8 cellular contexts compared by ENCODE assay signal in the genomic region with DNA sequence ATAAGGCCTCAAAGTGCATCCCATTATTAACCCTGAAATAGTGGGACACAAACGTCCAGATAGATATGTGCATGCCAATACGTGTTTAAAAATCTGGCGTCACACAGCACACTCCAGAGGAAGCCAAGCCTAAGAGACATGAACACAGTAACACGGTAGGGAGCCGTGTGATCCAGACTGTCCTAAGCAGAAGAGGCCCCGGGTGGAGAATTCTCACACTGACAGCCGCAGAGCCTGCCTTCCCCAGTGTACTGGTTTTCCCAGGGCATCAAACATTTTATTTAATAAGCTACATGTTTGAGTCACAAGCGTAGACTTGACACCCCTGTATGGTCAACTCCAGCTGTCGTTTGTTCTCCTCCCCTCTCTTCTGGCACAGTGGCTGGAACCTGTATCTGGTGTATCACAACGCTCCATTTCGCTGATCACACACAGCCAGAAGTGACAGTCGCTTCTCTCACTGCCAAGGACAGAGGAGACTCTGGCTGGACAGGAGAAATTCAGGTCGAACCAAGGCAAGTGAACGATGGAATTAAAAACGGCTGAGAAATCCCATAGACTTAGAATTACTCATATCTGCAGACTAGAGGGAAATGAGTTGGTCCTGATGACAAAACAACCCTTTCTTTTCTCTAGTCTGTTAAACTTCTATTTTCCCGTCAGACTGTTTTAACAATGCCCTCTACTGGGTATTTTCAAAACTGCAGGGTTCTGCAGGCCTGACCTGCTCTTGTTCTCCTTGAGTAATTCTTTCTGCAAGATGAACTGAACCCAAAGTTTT.
DNase-seq lines count a peak whose midpoint lies in the region; TF ChIP-seq lines count a peak whose summit lies in the region.

No MANE protein-coding gene starts in this region.

- intact Hi-C loops in MCF 10A (cut with micrococcal nuclease) = loop anchor here (1.0 to 10.0 kb wide), 4 partner anchors 128 to 571 kb away; a partner anchor contains a TSS
- intact Hi-C loops in testis (cut with DNase I; ENCODE audit: low total_unique reads) = no loop called here
- intact Hi-C loops in posterior vena cava (cut with DNase I) = no loop called here

- CTCF ChIA-PET in MCF 10A (lab: Yijun Ruan, JAX) = interaction anchor here (0.6 to 2.4 kb wide), 13 partner anchors 12 to 1139 kb away, joined by 3 to 9 read pairs (median 3); no protein-coding TSS in a partner anchor

- DNase-seq in AG09319 (ENCODE audit: extremely low read depth, low read depth) = no peak
- peak; percentile 73 for DNase-seq in G401 (ENCODE audit: low spot score)
- peak; percentile 8 for DNase-seq in NCI-H226
- peak; percentile 61 for DNase-seq in MCF 10A (ENCODE audit: unreplicated experiment)
- peak; percentile 38 for DNase-seq in iris pigment epithelial cell (ENCODE audit: low read depth)
- peak; percentile 65 for DNase-seq in testis
- no peak for DNase-seq in activated gamma-delta T cell (lab: John Stamatoyannopoulos, UW)
- DNase-seq in posterior vena cava (ENCODE audit: low spot score) = no peak

- H3K4me3 ChIP-seq in testis = peak overlapping the region in 1 of 2 donors; percentile 29

- BruUV-seq in MCF 10A (replicated peaks; lab: Mats Ljungman, UMichigan) = no TSS peak

- no peak overlapping the region for H3K27ac Mint-ChIP-seq in MCF 10A (ENCODE audit: low read depth, unreplicated experiment)

- TF ChIP-seq CTCF in AG09319 (IDR thresholded peaks at IDR 0.05; ENCODE audit: low read depth, low read length) = peak; percentile 35
- TF ChIP-seq CTCF in MCF 10A (IDR thresholded peaks at IDR 0.05; ENCODE audit: unreplicated experiment) = peak; percentile 70
- TF ChIP-seq CTCF in testis (IDR thresholded peaks at IDR 0.05) = peak; percentile 79

- in situ Hi-C loops in G401 (cut with HindIII; ENCODE audit: low sequenced_read_pairs) = no loop called here

- peaks cover 7% of the 10 kb centered on the region for H3K4me1 ChIP-seq in testis

- H3K4me3 Mint-ChIP-seq in MCF 10A (ENCODE audit: unreplicated experiment) = no peak overlapping the region

- no peaks in the 10 kb centered on the region for H3K36me3 ChIP-seq in testis (ENCODE audit: low read depth, missing control alignments)

- POLR2A ChIA-PET in MCF 10A (lab: Yijun Ruan, JAX) = interaction anchor here (0.6 kb wide), 1 partner anchor 17 kb away, joined by 3 read pairs; no protein-coding TSS in a partner anchor

- TF ChIP-seq POLR2A in testis (IDR thresholded peaks at IDR 0.05) = no peak

- H3K9me3 Mint-ChIP-seq in MCF 10A (ENCODE audit: unreplicated experiment) = no peaks in the 10 kb centered on the region

- H3K9me3 ChIP-seq in testis = no peaks in the 10 kb centered on the region

- H3K27me3 Mint-ChIP-seq in MCF 10A (ENCODE audit: insufficient read depth, unreplicated experiment) = peaks cover 56% of the 10 kb centered on the region

- no peaks in the 10 kb centered on the region for H3K4me1 Mint-ChIP-seq in MCF 10A (ENCODE audit: insufficient read depth, unreplicated experiment)

- no peaks in the 10 kb centered on the region for H3K36me3 Mint-ChIP-seq in MCF 10A (ENCODE audit: insufficient read depth, unreplicated experiment)

- H3K27ac ChIP-seq in testis = peak overlapping the region; percentile 51 to 62

- WGBS in testis, 2 donors = 32 to 40% methylated on average over 16 of the region's 16 CpGs

- H3K27me3 ChIP-seq in testis = no peaks in the 10 kb centered on the region

Comparison
In these comparisons a context has a peak if more than half of its experiments do, and no peak if none do; other contexts are left out.
1. DNase-seq: peak in G401 (single experiment), NCI-H226 (single experiment), MCF 10A (single experiment), iris pigment epithelial cell (single experiment) and testis (single experiment); none in AG09319 (single experiment), activated gamma-delta T cell (single experiment) and posterior vena cava (single experiment).
2. Peak in every context shown above with its lines, with median percentiles within 50 percentile points of each other: CTCF ChIP-seq.